In genomic region chr13:110126391-110126961, GRCh38 we compare ENCODE assay signal across 9 cellular contexts.
A peak's percentile ranks its signal among the peaks of the same experiment; 100 is the strongest.
DNase-seq lines count a peak whose midpoint lies in the region; ATAC-seq and TF ChIP-seq lines count a peak whose summit lies in the region.
"Had no signal": no experiment of that assay in that cellular context is flagged by ENCODE, and none has a peak within 500 bp of the region (broad histone marks: within the 10 kb centered on the region; RNA-seq: fewer than 3 reads in every experiment).

No MANE protein-coding gene starts in this region.

- no peaks in the 10 kb centered on the region for H3K36me3 Mint-ChIP-seq in T-helper 2 cell treated with Interferon-gamma antibody and Interleukin-4, amounts not matched to agents 5 μg/mL and 100 μg/mL, for 36 hours (ENCODE audit: low read depth)

- no peaks in the 10 kb centered on the region for H3K27me3 ChIP-seq in lung (ENCODE audit: control insufficient read depth, insufficient read depth)

- 5 to 9% methylated on average over 12 of the region's 12 CpGs for WGBS in lung, 2 donors

- H3K27ac ChIP-seq in cingulate gyrus (ENCODE audit: low read depth, low read length) (peak overlapping the region; percentile 58), lung (ENCODE audit: low read depth in 1 of 2, low read length in 1 of 2) (peak overlapping the region; percentile 71 to 74)
- H3K27ac ChIP-seq: C4-2B had no signal

- no peaks in the 10 kb centered on the region for H3K9me3 Mint-ChIP-seq in T-helper 2 cell treated with Interferon-gamma antibody and Interleukin-4, amounts not matched to agents 5 μg/mL and 100 μg/mL, for 36 hours

- TF ChIP-seq CTCF in lung (IDR thresholded peaks at IDR 0.05; ENCODE audit: control extremely low read depth, extremely low read depth): no peak

- no peak overlapping the region for H3K4me3 ChIP-seq in lung

- H3K4me1 Mint-ChIP-seq in T-helper 2 cell treated with Interferon-gamma antibody and Interleukin-4, amounts not matched to agents 5 μg/mL and 100 μg/mL, for 36 hours (ENCODE audit: low read depth): no peaks in the 10 kb centered on the region

- no peak overlapping the region for H3K4me3 Mint-ChIP-seq in T-helper 2 cell treated with Interferon-gamma antibody and Interleukin-4, amounts not matched to agents 5 μg/mL and 100 μg/mL, for 36 hours

- no peak overlapping the region for H3K27ac Mint-ChIP-seq in T-helper 2 cell treated with Interferon-gamma antibody and Interleukin-4, amounts not matched to agents 5 μg/mL and 100 μg/mL, for 36 hours

- peaks cover 20% of the 10 kb centered on the region for H3K27me3 Mint-ChIP-seq in T-helper 2 cell treated with Interferon-gamma antibody and Interleukin-4, amounts not matched to agents 5 μg/mL and 100 μg/mL, for 36 hours (ENCODE audit: low read depth)

- DNase-seq in NCI-H2107 treated with DMSO at 0.1 percent for 48 hours (lab: John Stamatoyannopoulos, UW; ENCODE audit: unreplicated experiment) (peak; percentile 55), NCI-H2107 (lab: John Stamatoyannopoulos, UW) (no peak), lung (ENCODE audit: low spot score) (peak; percentile 39), ureter (ENCODE audit: low spot score) (peak; percentile 57)
- DNase-seq in T-helper 2 cell treated with Interferon-gamma antibody and Interleukin-4, amounts not matched to agents 5 μg/mL and 100 μg/mL, for 36 hours (ENCODE audit: low spot score): no peak

- no peaks in the 10 kb centered on the region for H3K9me3 ChIP-seq in lung (ENCODE audit: control insufficient read depth in 2 of 2, insufficient read depth in 1 of 2, low read length in 1 of 2)

- no peaks in the 10 kb centered on the region for H3K36me3 ChIP-seq in lung (ENCODE audit: control insufficient read depth in 2 of 2, insufficient read depth in 2 of 2, low read length in 2 of 2)

- peaks cover 7 to 9% of the 10 kb centered on the region in 2 donors for H3K4me1 ChIP-seq in lung (ENCODE audit: control insufficient read depth in 2 of 2, insufficient read depth in 2 of 2, low read length in 2 of 2)

- ATAC-seq in lung (ENCODE audit: insufficient read depth, low FRiP score) (peak; percentile 65), HG02678 (IDR thresholded peaks at IDR 0.05; ENCODE audit: unreplicated experiment) (no peak), HG03521 (IDR thresholded peaks at IDR 0.05; ENCODE audit: unreplicated experiment) (no peak)

Comparison
In these comparisons a context has a peak if more than half of its experiments do, and no peak if none do; other contexts are left out.
1. DNase-seq: peak in NCI-H2107 treated with DMSO at 0.1 percent for 48 hours (single experiment), lung (single experiment) and ureter (single experiment); none in NCI-H2107 (single experiment) and T-helper 2 cell treated with Interferon-gamma antibody and Interleukin-4, amounts not matched to agents 5 μg/mL and 100 μg/mL, for 36 hours (single experiment).